1 cellular context compared by ENCODE assay signal in the genomic region with DNA sequence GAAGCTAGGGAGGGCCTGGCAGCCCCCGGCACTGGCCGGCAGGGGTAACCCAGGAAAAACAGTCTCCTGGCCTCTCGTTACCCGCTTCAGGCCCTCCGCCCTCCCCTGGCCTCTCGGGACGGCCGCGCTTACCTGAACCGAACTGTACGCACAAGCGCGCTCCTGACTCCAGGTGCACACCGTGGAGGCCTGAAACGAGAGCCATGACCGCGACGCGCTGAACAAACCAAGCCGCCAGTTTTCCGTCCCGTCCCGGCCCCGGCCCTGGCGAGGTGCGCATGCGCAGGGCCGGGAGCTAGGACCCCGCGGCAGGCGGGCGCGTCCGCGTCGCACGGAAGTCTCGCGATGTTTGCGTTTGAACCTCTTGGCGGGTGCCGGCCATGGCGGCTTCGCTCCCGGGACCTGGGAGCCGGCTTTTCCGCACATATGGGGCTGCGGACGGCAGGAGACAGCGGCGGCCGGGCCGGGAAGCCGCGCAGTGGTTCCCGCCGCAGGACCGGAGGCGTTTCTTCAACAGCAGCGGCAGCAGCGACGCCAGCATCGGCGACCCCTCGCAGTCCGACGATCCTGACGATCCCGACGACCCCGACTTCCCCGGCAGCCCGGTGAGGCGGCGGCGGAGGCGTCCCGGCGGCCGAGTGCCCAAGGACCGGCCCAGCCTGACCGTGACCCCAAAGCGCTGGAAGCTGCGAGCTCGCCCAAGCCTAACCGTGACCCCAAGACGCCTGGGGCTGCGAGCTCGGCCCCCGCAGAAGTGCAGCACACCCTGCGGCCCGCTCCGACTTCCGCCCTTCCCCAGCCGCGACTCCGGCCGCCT.
A peak's percentile ranks its signal among the peaks of the same experiment; 100 is the strongest.
TF ChIP-seq lines count a peak whose summit lies in the region.

TSS of gene HASPIN (plus strand) at position 348 of the 817 bp plus-strand sequence. CDS start at position 381, 33 bp downstream.

TF ChIP-seq in WTC11, 78 proteins besides CTCF, POLR2A, EP300 and RAD21 (continued from another document and continues in another):
- TF ChIP-seq, protein P1, sequence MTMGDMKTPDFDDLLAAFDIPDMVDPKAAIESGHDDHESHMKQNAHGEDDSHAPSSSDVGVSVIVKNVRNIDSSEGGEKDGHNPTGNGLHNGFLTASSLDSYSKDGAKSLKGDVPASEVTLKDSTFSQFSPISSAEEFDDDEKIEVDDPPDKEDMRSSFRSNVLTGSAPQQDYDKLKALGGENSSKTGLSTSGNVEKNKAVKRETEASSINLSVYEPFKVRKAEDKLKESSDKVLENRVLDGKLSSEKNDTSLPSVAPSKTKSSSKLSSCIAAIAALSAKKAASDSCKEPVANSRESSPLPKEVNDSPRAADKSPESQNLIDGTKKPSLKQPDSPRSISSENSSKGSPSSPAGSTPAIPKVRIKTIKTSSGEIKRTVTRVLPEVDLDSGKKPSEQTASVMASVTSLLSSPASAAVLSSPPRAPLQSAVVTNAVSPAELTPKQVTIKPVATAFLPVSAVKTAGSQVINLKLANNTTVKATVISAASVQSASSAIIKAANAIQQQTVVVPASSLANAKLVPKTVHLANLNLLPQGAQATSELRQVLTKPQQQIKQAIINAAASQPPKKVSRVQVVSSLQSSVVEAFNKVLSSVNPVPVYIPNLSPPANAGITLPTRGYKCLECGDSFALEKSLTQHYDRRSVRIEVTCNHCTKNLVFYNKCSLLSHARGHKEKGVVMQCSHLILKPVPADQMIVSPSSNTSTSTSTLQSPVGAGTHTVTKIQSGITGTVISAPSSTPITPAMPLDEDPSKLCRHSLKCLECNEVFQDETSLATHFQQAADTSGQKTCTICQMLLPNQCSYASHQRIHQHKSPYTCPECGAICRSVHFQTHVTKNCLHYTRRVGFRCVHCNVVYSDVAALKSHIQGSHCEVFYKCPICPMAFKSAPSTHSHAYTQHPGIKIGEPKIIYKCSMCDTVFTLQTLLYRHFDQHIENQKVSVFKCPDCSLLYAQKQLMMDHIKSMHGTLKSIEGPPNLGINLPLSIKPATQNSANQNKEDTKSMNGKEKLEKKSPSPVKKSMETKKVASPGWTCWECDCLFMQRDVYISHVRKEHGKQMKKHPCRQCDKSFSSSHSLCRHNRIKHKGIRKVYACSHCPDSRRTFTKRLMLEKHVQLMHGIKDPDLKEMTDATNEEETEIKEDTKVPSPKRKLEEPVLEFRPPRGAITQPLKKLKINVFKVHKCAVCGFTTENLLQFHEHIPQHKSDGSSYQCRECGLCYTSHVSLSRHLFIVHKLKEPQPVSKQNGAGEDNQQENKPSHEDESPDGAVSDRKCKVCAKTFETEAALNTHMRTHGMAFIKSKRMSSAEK (CRISPR knock-in tag; IDR thresholded peaks at IDR 0.05; ENCODE audit: borderline replicate concordance) = no peak
- TF ChIP-seq NR3C1 (CRISPR knock-in tag; conservative IDR thresholded peaks at IDR 0.05; ENCODE audit: low read depth) = no peak
- TF ChIP-seq TP53 (CRISPR knock-in tag; IDR thresholded peaks at IDR 0.05) = no peak
- no peak for TF ChIP-seq OVOL2 (CRISPR knock-in tag; IDR thresholded peaks at IDR 0.05; ENCODE audit: borderline replicate concordance)
- 0 out of 2 replicates have a peak, but pooled peaks have one; percentile 77 for TF ChIP-seq KAT7 (CRISPR knock-in tag; IDR thresholded peaks at IDR 0.05; ENCODE audit: borderline replicate concordance)
- TF ChIP-seq ETV6 (CRISPR knock-in tag; IDR thresholded peaks at IDR 0.05) = peak; percentile 85
- peak; percentile 84; the same call in 1 of the 2 replicates for TF ChIP-seq E2F1 (CRISPR knock-in tag; IDR thresholded peaks at IDR 0.05)
- TF ChIP-seq MLX (CRISPR knock-in tag; IDR thresholded peaks at IDR 0.05) = peak; percentile 16; the same call in 1 of the 2 replicates
- TF ChIP-seq PRRX2 (CRISPR knock-in tag; IDR thresholded peaks at IDR 0.05) = no peak
- TF ChIP-seq ESRRA (CRISPR knock-in tag; IDR thresholded peaks at IDR 0.05; ENCODE audit: borderline replicate concordance) = no peak
- TF ChIP-seq, protein P2, sequence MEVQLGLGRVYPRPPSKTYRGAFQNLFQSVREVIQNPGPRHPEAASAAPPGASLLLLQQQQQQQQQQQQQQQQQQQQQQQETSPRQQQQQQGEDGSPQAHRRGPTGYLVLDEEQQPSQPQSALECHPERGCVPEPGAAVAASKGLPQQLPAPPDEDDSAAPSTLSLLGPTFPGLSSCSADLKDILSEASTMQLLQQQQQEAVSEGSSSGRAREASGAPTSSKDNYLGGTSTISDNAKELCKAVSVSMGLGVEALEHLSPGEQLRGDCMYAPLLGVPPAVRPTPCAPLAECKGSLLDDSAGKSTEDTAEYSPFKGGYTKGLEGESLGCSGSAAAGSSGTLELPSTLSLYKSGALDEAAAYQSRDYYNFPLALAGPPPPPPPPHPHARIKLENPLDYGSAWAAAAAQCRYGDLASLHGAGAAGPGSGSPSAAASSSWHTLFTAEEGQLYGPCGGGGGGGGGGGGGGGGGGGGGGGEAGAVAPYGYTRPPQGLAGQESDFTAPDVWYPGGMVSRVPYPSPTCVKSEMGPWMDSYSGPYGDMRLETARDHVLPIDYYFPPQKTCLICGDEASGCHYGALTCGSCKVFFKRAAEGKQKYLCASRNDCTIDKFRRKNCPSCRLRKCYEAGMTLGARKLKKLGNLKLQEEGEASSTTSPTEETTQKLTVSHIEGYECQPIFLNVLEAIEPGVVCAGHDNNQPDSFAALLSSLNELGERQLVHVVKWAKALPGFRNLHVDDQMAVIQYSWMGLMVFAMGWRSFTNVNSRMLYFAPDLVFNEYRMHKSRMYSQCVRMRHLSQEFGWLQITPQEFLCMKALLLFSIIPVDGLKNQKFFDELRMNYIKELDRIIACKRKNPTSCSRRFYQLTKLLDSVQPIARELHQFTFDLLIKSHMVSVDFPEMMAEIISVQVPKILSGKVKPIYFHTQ (CRISPR knock-in tag; IDR thresholded peaks at IDR 0.05) = no peak
- no peak for TF ChIP-seq CDX4 (CRISPR knock-in tag; IDR thresholded peaks at IDR 0.05; ENCODE audit: borderline replicate concordance)
- TF ChIP-seq, protein P3, sequence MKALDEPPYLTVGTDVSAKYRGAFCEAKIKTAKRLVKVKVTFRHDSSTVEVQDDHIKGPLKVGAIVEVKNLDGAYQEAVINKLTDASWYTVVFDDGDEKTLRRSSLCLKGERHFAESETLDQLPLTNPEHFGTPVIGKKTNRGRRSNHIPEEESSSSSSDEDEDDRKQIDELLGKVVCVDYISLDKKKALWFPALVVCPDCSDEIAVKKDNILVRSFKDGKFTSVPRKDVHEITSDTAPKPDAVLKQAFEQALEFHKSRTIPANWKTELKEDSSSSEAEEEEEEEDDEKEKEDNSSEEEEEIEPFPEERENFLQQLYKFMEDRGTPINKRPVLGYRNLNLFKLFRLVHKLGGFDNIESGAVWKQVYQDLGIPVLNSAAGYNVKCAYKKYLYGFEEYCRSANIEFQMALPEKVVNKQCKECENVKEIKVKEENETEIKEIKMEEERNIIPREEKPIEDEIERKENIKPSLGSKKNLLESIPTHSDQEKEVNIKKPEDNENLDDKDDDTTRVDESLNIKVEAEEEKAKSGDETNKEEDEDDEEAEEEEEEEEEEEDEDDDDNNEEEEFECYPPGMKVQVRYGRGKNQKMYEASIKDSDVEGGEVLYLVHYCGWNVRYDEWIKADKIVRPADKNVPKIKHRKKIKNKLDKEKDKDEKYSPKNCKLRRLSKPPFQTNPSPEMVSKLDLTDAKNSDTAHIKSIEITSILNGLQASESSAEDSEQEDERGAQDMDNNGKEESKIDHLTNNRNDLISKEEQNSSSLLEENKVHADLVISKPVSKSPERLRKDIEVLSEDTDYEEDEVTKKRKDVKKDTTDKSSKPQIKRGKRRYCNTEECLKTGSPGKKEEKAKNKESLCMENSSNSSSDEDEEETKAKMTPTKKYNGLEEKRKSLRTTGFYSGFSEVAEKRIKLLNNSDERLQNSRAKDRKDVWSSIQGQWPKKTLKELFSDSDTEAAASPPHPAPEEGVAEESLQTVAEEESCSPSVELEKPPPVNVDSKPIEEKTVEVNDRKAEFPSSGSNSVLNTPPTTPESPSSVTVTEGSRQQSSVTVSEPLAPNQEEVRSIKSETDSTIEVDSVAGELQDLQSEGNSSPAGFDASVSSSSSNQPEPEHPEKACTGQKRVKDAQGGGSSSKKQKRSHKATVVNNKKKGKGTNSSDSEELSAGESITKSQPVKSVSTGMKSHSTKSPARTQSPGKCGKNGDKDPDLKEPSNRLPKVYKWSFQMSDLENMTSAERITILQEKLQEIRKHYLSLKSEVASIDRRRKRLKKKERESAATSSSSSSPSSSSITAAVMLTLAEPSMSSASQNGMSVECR (CRISPR knock-in tag; IDR thresholded peaks at IDR 0.05; ENCODE audit: borderline replicate concordance) = peak; percentile 95; the same call in 1 of the 2 replicates
- TF ChIP-seq NR2C2 (CRISPR knock-in tag; IDR thresholded peaks at IDR 0.05) = no peak
- TF ChIP-seq, protein P4, sequence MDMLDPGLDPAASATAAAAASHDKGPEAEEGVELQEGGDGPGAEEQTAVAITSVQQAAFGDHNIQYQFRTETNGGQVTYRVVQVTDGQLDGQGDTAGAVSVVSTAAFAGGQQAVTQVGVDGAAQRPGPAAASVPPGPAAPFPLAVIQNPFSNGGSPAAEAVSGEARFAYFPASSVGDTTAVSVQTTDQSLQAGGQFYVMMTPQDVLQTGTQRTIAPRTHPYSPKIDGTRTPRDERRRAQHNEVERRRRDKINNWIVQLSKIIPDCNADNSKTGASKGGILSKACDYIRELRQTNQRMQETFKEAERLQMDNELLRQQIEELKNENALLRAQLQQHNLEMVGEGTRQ (CRISPR knock-in tag; IDR thresholded peaks at IDR 0.05) = no peak
- no peak; the same call in 1 of the 2 replicates for TF ChIP-seq ZNF263 (CRISPR knock-in tag; IDR thresholded peaks at IDR 0.05; ENCODE audit: low read depth)
- TF ChIP-seq GRHL2 (CRISPR knock-in tag; IDR thresholded peaks at IDR 0.05; ENCODE audit: insufficient replicate concordance, severe bottlenecking) = no peak
- TF ChIP-seq ZNF396 (CRISPR knock-in tag; IDR thresholded peaks at IDR 0.05; ENCODE audit: borderline replicate concordance) = no peak
- TF ChIP-seq ZNF281 (CRISPR knock-in tag; IDR thresholded peaks at IDR 0.05) = no peak
- no peak for TF ChIP-seq ZNF317 (CRISPR knock-in tag; IDR thresholded peaks at IDR 0.05; ENCODE audit: borderline replicate concordance, low read depth)
- peak; percentile 34; the same call in 1 of the 2 replicates for TF ChIP-seq ZBTB21 (CRISPR knock-in tag; IDR thresholded peaks at IDR 0.05; ENCODE audit: borderline replicate concordance)
- TF ChIP-seq TCF7 (CRISPR knock-in tag; IDR thresholded peaks at IDR 0.05; ENCODE audit: low read depth) = no peak; the same call in 1 of the 2 replicates
- 0 out of 2 replicates have a peak, but pooled peaks have one; percentile 27 for TF ChIP-seq IRF1 (CRISPR knock-in tag; IDR thresholded peaks at IDR 0.05)
- no peak for TF ChIP-seq ZNF671 (CRISPR knock-in tag; IDR thresholded peaks at IDR 0.05)
- peak; percentile 67; the same call in 1 of the 2 replicates for TF ChIP-seq CREM (CRISPR knock-in tag; IDR thresholded peaks at IDR 0.05)
- peak; percentile 89 for TF ChIP-seq FOXP1 (CRISPR knock-in tag; IDR thresholded peaks at IDR 0.05; ENCODE audit: borderline replicate concordance)
- TF ChIP-seq RELA (CRISPR knock-in tag; IDR thresholded peaks at IDR 0.05; ENCODE audit: borderline replicate concordance) = peak; percentile 78; the same call in 1 of the 2 replicates
- peak; percentile 63; the same call in 1 of the 2 replicates for TF ChIP-seq GABPB1 (CRISPR knock-in tag; IDR thresholded peaks at IDR 0.05)
- TF ChIP-seq NFYB (CRISPR knock-in tag; conservative IDR thresholded peaks at IDR 0.05; ENCODE audit: low read depth) = 0 out of 2 replicates have a peak, but pooled peaks have one; percentile 7
- peak; percentile 83 for TF ChIP-seq MAX (CRISPR knock-in tag; IDR thresholded peaks at IDR 0.05)
